ENCODE assay signal across 16 cellular contexts in the genomic region with DNA sequence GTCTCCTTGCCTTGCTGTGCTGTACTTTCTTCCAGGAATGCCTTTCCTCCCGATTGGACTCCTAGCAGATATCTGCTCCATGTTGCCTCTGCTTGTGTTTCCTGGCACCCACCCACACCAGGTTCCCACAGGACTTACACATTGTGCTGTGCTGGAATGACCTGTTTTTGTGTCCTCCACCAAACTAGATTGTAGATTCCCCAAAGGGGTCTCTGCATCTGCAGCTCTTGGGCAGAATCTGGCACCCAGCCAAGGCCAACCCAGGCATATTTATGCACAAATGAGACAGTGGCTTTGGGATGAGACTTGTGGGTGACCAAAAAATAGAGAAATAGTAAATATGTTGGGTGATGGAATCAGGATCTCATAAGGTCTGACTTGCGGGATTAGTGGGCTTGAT.
DNase-seq lines count a peak whose midpoint lies in the region; ATAC-seq, FAIRE-seq and TF ChIP-seq lines count a peak whose summit lies in the region.
"Had no signal": no experiment of that assay in that cellular context is flagged by ENCODE, and none has a peak within 500 bp of the region (broad histone marks: within the 10 kb centered on the region; RNA-seq: fewer than 3 reads in every experiment).

No MANE protein-coding gene starts in this region.

- TF ChIP-seq CTCF in BE2C (IDR thresholded peaks at IDR 0.05; ENCODE audit: low read depth, low read length) (no peak), K562 (IDR thresholded peaks at IDR 0.05 in 2 of 3, conservative IDR thresholded peaks at IDR 0.05 in 1 of 3; ENCODE audit: insufficient read depth in 2 of 3, low read depth in 1 of 3, low read length in 3 of 3) (no peak)

- H3K4me1 ChIP-seq in BE2C: no peaks in the 10 kb centered on the region
- no peaks in the 10 kb centered on the region; a peak in 1 of 5 replicates for H3K4me1 ChIP-seq in K562 (replicated peaks in 1 of 2; ENCODE audit: control insufficient read depth in 2 of 2, insufficient read depth in 2 of 2, low read length in 2 of 2)

- no peaks in the 10 kb centered on the region for H4K20me1 ChIP-seq in K562 (replicated peaks; ENCODE audit: control insufficient read depth, insufficient read depth, low read length)

- H3K27me3 ChIP-seq in BE2C: peaks cover 5% of the 10 kb centered on the region; the same call in 1 of the 2 replicates
- no peaks in the 10 kb centered on the region; a peak in 1 of 5 replicates for H3K27me3 ChIP-seq in K562 (ENCODE audit: control insufficient read depth in 2 of 2, insufficient read depth in 2 of 2, low read length in 2 of 2)

- intact Hi-C loops in K562 (cut with micrococcal nuclease): loop anchor here (10.0 kb wide), 2 partner anchors 217 to 537 kb away; a partner anchor contains a TSS

- WGBS in K562 (ENCODE audit: insufficient coverage, low coverage, missing lambda C conversion rate): 3% methylated on average over 2 of the region's 2 CpGs

- no peaks in the 10 kb centered on the region for H3K9me1 ChIP-seq in K562 (ENCODE audit: control insufficient read depth, insufficient read depth, low read length)

- H3K79me2 ChIP-seq in K562 (ENCODE audit: control insufficient read depth, insufficient read depth, low read length): no peaks in the 10 kb centered on the region

- TF ChIP-seq POLR2A in K562 (conservative IDR thresholded peaks at IDR 0.05): no peak

- no peak for TF ChIP-seq EP300 in K562 (IDR thresholded peaks at IDR 0.05; ENCODE audit: low read length)

- POLR2A ChIA-PET in K562 (lab: Yijun Ruan, JAX): interaction anchor here (0.6 to 3.2 kb wide), 3 partner anchors 10 to 951 kb away, joined by 3 to 20 read pairs (median 3); no protein-coding TSS in a partner anchor

- H3K27ac ChIP-seq in K562 (ENCODE audit: extremely low read depth, low read depth, low read length): no peak overlapping the region

- H3K4me2 ChIP-seq in K562 (ENCODE audit: insufficient read depth, low read length): no peak overlapping the region

- TF ChIP-seq RAD21 in K562 (CRISPR knock-in tag; conservative IDR thresholded peaks at IDR 0.05 in 1 of 2, IDR thresholded peaks at IDR 0.05 in 1 of 2): no peak

- no peak overlapping the region for H2AFZ ChIP-seq in K562 (ENCODE audit: low read depth, low read length)

- FAIRE-seq in K562 (lab: Jason Lieb, UNC): no peak
- FAIRE-seq: H54 had no signal

- ATAC-seq in K562: no peak
- no peak for ATAC-seq in GM18861 (IDR thresholded peaks at IDR 0.05; ENCODE audit: unreplicated experiment)

- no peak overlapping the region for H3K9ac ChIP-seq in K562 (ENCODE audit: insufficient read depth in 1 of 2, low read depth in 2 of 2, low read length in 2 of 2)

- H3K36me3 ChIP-seq in BE2C: no peaks in the 10 kb centered on the region
- no peaks in the 10 kb centered on the region for H3K36me3 ChIP-seq in K562 (ENCODE audit: control insufficient read depth, insufficient read depth, low read length)

- H3K9me3 ChIP-seq in BE2C: no peaks in the 10 kb centered on the region
- no peaks in the 10 kb centered on the region for H3K9me3 ChIP-seq in K562 (replicated peaks; ENCODE audit: control insufficient read depth, insufficient read depth, low read depth, low read length)

- CTCF ChIA-PET in K562 (lab: Yijun Ruan, JAX; ENCODE audit: low intra/inter-chr PET ratio): no interaction called here

- H3K4me3 ChIP-seq in BE2C (ENCODE audit: low read depth, low read length) (no peak overlapping the region), K562 (no peak overlapping the region)

- in situ Hi-C loops in K562 (cut with MboI): loop anchor here (5.0 to 25.0 kb wide), 3 partner anchors 94 to 544 kb away; a partner anchor contains a TSS

- BruUV-seq in K562 (replicated peaks; lab: Mats Ljungman, UMichigan): no TSS peak

- peak; percentile 37 to 68 for DNase-seq in NCI-H526 (lab: John Stamatoyannopoulos, UW)
- no peak for DNase-seq in NCI-H526 treated with DMSO at 0.1 percent for 48 hours (lab: John Stamatoyannopoulos, UW)
- peak; percentile 32 for DNase-seq in BE2C
- DNase-seq in K562 (ENCODE audit: extremely low read depth in 1 of 4, low spot score in 3 of 4): no peak
- peak; percentile 59 for DNase-seq in mesenteric fat pad (ENCODE audit: low spot score)
- DNase-seq in activated CD4-positive, alpha-beta T cell treated with anti-CD3 and anti-CD28 coated beads, Interleukin-2, amount 50 U/mL, for 48 hours: no peak
- DNase-seq in stimulated activated CD4-positive, alpha-beta T cell treated with anti-CD3 and anti-CD28 coated beads, Interleukin-2, amount 100 ng/mL, for 24 hours: no peak
- DNase-seq: 8988T; ACHN; C1 segment of cervical spinal cord; CD4-positive, alpha-beta T cell; DND-41; GDM1; IMR-90 had no signal

TF ChIP-seq in K562, 482 proteins besides CTCF, POLR2A, EP300 and RAD21:
- TF ChIP-seq HDGF (IDR thresholded peaks at IDR 0.05): no peak
- no peak for TF ChIP-seq ZNF133 (CRISPR knock-in tag; IDR thresholded peaks at IDR 0.05)
- no peak for TF ChIP-seq MTA2 (IDR thresholded peaks at IDR 0.05; ENCODE audit: low read depth)
- no peak for TF ChIP-seq NR2C1 (IDR thresholded peaks at IDR 0.05)
- no peak for TF ChIP-seq NR2C1 (tag; IDR thresholded peaks at IDR 0.05)
- TF ChIP-seq NFIX (CRISPR knock-in tag; IDR thresholded peaks at IDR 0.05; ENCODE audit: low read depth): peak; percentile 76
- TF ChIP-seq CBFA2T2 (conservative IDR thresholded peaks at IDR 0.05): no peak
- TF ChIP-seq NFIC (IDR thresholded peaks at IDR 0.05): peak; percentile 93
- TF ChIP-seq MCM3 (IDR thresholded peaks at IDR 0.05): no peak

Comparison
In these comparisons a context has a peak if more than half of its experiments do, and no peak if none do; other contexts are left out.
1. DNase-seq: peak in NCI-H526 (2 of 2), BE2C (single experiment) and mesenteric fat pad (single experiment); none in NCI-H526 treated with DMSO at 0.1 percent for 48 hours (single experiment), K562 (0 of 4), activated CD4-positive, alpha-beta T cell treated with anti-CD3 and anti-CD28 coated beads, Interleukin-2, amount 50 U/mL, for 48 hours (0 of 2) and stimulated activated CD4-positive, alpha-beta T cell treated with anti-CD3 and anti-CD28 coated beads, Interleukin-2, amount 100 ng/mL, for 24 hours (0 of 2).